In the genomic region with DNA sequence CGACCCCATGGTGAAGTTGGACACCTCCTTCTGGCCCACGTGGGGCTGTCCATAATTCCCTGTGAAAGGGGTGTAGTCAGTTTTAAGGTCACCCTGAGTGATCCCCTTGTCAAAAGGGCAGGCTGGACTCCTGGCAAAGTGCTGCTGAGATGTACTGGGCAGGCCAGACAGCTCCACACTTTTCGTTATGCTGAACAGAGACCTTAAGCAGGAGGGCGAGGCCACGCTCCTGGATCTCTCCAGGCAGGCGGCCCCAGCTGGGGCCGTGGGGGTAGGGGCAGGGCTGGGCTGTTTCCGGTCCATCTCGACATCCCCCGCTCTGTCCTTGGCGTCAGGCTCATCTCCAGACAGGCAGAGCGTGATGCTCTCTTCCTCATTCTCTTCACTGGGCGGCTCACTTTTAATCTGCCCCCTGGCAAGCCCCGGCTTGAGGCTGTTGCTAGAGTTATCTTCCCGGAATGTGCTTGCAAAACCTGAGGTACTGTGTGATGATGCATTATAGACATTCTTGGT, we compare ENCODE assay signal across 13 cellular contexts. TPM values are rescaled to one million over a fixed set of nuclear protein-coding genes. Genes with fewer than 3 reads are reported as not detected.
DNase-seq lines count a peak whose midpoint lies in the region; ATAC-seq and TF ChIP-seq lines count a peak whose summit lies in the region.
"Had no signal": no experiment of that assay in that cellular context is flagged by ENCODE, and none has a peak within 500 bp of the region (broad histone marks: within the 10 kb centered on the region; RNA-seq: fewer than 3 reads in every experiment).

No MANE protein-coding gene starts in this region.

- intact Hi-C loops in ovary (cut with DNase I), result loop anchor here in 1 of 4 donors (10.0 kb wide), 1 partner anchor 454 kb away; no protein-coding TSS in a partner anchor
- intact Hi-C loops in tibial artery (cut with DNase I; ENCODE audit: low total_unique reads), result no loop called here

- H3K9me3 ChIP-seq in ovary (no peaks in the 10 kb centered on the region), tibial artery (no peaks in the 10 kb centered on the region)

- no peaks in the 10 kb centered on the region for H3K9me2 ChIP-seq in GM23338 (ENCODE audit: insufficient read depth)

- H3K27ac Mint-ChIP-seq in GM23338, result no peak overlapping the region
- H3K27ac Mint-ChIP-seq: dendritic cell treated with granulocyte-macrophage colony-stimulating factor and Interleukin-4, amounts not matched to agents 40 ng/mL and 50 ng/mL, for 4 days had no signal

- H3K36me3 Mint-ChIP-seq in GM23338 (ENCODE audit: low read depth), result no peaks in the 10 kb centered on the region; the same call in 2 of the 3 replicates

- DNase-seq in GM23338 (ENCODE audit: low spot score) (no peak), RWPE1 (ENCODE audit: low spot score) (peak; percentile 91), choroid plexus epithelial cell (ENCODE audit: low read depth) (peak; percentile 62), ovary (peak; percentile 47 to 78 (median 65)), tibial artery (no peak), NCI-H2227 treated with DMSO at 0.1 percent for 48 hours (lab: John Stamatoyannopoulos, UW) (no peak)
- DNase-seq in activated CD8-positive, alpha-beta memory T cell treated with anti-CD3 and anti-CD28 coated beads, Interleukin-2, amount 50 U/mL, for 4 hours, result no peak
- DNase-seq: NCI-H510A treated with DMSO at 0.1 percent for 48 hours, T-helper 1 cell had no signal

- H3K27me3 Mint-ChIP-seq in GM23338 (ENCODE audit: insufficient read depth, low read depth, poor library complexity), result peaks cover 7% of the 10 kb centered on the region
- H3K27me3 Mint-ChIP-seq: dendritic cell treated with granulocyte-macrophage colony-stimulating factor and Interleukin-4, amounts not matched to agents 40 ng/mL and 50 ng/mL, for 4 days had no signal

- CTCF ChIA-PET in RWPE1 (lab: Yijun Ruan, JAX), result interaction anchor here (1.1 kb wide), 1 partner anchor 524 kb away, joined by 3 read pairs; no protein-coding TSS in a partner anchor

- no peak overlapping the region for H3K4me3 ChIP-seq in GM23338
- no peak overlapping the region for H3K4me3 ChIP-seq in choroid plexus epithelial cell (ENCODE audit: low read depth, low read length)
- no peak overlapping the region for H3K4me3 ChIP-seq in ovary
- H3K4me3 ChIP-seq in tibial artery, result no peak overlapping the region

- peaks cover 6% of the 10 kb centered on the region; the same call in 2 of the 3 replicates for H3K4me1 Mint-ChIP-seq in GM23338

- TF ChIP-seq CTCF in GM23338 (conservative IDR thresholded peaks at IDR 0.05; ENCODE audit: low read depth in 2 of 2) (no peak), RWPE1 (conservative IDR thresholded peaks at IDR 0.05; ENCODE audit: low read depth) (no peak), choroid plexus epithelial cell (conservative IDR thresholded peaks at IDR 0.05; ENCODE audit: low read depth, low read length) (no peak), ovary (IDR thresholded peaks at IDR 0.05) (no peak), tibial artery (IDR thresholded peaks at IDR 0.05) (no peak)

- no peak for TF ChIP-seq EP300 in ovary (IDR thresholded peaks at IDR 0.05)

- H3K27me3 ChIP-seq in GM23338 (ENCODE audit: insufficient read depth) (no peaks in the 10 kb centered on the region), ovary (no peaks in the 10 kb centered on the region), tibial artery (no peaks in the 10 kb centered on the region)

- no peaks in the 10 kb centered on the region for H3K9me3 Mint-ChIP-seq in GM23338
- H3K9me3 Mint-ChIP-seq: dendritic cell treated with granulocyte-macrophage colony-stimulating factor and Interleukin-4, amounts not matched to agents 40 ng/mL and 50 ng/mL, for 4 days had no signal

- no peak for TF ChIP-seq POLR2A in ovary (IDR thresholded peaks at IDR 0.05)

- H4K20me1 ChIP-seq in GM23338 (replicated peaks; ENCODE audit: insufficient read depth), result no peaks in the 10 kb centered on the region

- WGBS in ovary, 3 donors, result 26 to 59% (median 27%) methylated on average over 13 to 15 of the region's 15 CpGs

- no peaks in the 10 kb centered on the region for H3K79me2 ChIP-seq in GM23338 (replicated peaks; ENCODE audit: insufficient read depth)

- no peak overlapping the region for H3K27ac ChIP-seq in GM23338 (ENCODE audit: low read depth)
- peak overlapping the region; percentile 95 for H3K27ac ChIP-seq in RWPE1
- H3K27ac ChIP-seq in ovary, result peak overlapping the region in 1 of 2 donors; percentile 44
- no peak overlapping the region for H3K27ac ChIP-seq in tibial artery

- no peaks in the 10 kb centered on the region for H3F3A ChIP-seq in GM23338 (replicated peaks; ENCODE audit: low read depth)

- POLR2A ChIA-PET in RWPE1 (lab: Yijun Ruan, JAX; ENCODE audit: low non-redundant PET), result no interaction called here

- ATAC-seq in GM23338 (peak; percentile 31), HG03135 (IDR thresholded peaks at IDR 0.05; ENCODE audit: unreplicated experiment) (no peak)

- H3K4me3 Mint-ChIP-seq in GM23338, result no peak overlapping the region
- H3K4me3 Mint-ChIP-seq: dendritic cell treated with granulocyte-macrophage colony-stimulating factor and Interleukin-4, amounts not matched to agents 40 ng/mL and 50 ng/mL, for 4 days had no signal

- no peaks in the 10 kb centered on the region for H3K36me3 ChIP-seq in GM23338 (ENCODE audit: insufficient read depth)
- H3K36me3 ChIP-seq in ovary, result no peaks in the 10 kb centered on the region
- H3K36me3 ChIP-seq in tibial artery, result peaks cover 0 to 29% (median 11%) of the 10 kb centered on the region in 3 donors

- H3K4me2 ChIP-seq in GM23338, result no peak overlapping the region

- H3K4me1 ChIP-seq in GM23338 (ENCODE audit: insufficient read depth) (no peaks in the 10 kb centered on the region), ovary (ENCODE audit: insufficient read depth) (no peaks in the 10 kb centered on the region), tibial artery (no peaks in the 10 kb centered on the region)

- H2AFZ ChIP-seq in GM23338, result no peak overlapping the region

TF ChIP-seq in GM23338, 12 proteins besides CTCF, POLR2A, EP300 and RAD21 (continues in another document):
- no peak for TF ChIP-seq NANOG (IDR thresholded peaks at IDR 0.05; ENCODE audit: borderline replicate concordance)
- no peak for TF ChIP-seq EZH2 (IDR thresholded peaks at IDR 0.05; ENCODE audit: low read depth, unreplicated experiment)
- TF ChIP-seq, protein P1, sequence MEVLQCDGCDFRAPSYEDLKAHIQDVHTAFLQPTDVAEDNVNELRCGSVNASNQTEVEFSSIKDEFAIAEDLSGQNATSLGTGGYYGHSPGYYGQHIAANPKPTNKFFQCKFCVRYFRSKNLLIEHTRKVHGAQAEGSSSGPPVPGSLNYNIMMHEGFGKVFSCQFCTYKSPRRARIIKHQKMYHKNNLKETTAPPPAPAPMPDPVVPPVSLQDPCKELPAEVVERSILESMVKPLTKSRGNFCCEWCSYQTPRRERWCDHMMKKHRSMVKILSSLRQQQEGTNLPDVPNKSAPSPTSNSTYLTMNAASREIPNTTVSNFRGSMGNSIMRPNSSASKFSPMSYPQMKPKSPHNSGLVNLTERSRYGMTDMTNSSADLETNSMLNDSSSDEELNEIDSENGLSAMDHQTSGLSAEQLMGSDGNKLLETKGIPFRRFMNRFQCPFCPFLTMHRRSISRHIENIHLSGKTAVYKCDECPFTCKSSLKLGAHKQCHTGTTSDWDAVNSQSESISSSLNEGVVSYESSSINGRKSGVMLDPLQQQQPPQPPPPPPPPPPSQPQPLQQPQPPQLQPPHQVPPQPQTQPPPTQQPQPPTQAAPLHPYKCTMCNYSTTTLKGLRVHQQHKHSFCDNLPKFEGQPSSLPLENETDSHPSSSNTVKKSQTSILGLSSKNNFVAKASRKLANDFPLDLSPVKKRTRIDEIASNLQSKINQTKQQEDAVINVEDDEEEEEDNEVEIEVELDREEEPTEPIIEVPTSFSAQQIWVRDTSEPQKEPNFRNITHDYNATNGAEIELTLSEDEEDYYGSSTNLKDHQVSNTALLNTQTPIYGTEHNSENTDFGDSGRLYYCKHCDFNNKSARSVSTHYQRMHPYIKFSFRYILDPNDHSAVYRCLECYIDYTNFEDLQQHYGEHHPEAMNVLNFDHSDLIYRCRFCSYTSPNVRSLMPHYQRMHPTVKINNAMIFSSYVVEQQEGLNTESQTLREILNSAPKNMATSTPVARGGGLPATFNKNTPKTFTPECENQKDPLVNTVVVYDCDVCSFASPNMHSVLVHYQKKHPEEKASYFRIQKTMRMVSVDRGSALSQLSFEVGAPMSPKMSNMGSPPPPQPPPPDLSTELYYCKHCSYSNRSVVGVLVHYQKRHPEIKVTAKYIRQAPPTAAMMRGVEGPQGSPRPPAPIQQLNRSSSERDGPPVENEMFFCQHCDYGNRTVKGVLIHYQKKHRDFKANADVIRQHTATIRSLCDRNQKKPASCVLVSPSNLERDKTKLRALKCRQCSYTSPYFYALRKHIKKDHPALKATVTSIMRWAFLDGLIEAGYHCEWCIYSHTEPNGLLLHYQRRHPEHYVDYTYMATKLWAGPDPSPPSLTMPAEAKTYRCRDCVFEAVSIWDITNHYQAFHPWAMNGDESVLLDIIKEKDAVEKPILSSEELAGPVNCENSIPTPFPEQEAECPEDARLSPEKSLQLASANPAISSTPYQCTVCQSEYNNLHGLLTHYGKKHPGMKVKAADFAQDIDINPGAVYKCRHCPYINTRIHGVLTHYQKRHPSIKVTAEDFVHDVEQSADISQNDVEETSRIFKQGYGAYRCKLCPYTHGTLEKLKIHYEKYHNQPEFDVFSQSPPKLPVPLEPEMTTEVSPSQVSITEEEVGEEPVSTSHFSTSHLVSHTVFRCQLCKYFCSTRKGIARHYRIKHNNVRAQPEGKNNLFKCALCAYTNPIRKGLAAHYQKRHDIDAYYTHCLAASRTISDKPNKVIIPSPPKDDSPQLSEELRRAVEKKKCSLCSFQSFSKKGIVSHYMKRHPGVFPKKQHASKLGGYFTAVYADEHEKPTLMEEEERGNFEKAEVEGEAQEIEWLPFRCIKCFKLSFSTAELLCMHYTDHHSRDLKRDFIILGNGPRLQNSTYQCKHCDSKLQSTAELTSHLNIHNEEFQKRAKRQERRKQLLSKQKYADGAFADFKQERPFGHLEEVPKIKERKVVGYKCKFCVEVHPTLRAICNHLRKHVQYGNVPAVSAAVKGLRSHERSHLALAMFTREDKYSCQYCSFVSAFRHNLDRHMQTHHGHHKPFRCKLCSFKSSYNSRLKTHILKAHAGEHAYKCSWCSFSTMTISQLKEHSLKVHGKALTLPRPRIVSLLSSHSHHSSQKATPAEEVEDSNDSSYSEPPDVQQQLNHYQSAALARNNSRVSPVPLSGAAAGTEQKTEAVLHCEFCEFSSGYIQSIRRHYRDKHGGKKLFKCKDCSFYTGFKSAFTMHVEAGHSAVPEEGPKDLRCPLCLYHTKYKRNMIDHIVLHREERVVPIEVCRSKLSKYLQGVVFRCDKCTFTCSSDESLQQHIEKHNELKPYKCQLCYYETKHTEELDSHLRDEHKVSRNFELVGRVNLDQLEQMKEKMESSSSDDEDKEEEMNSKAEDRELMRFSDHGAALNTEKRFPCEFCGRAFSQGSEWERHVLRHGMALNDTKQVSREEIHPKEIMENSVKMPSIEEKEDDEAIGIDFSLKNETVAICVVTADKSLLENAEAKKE (CRISPR knock-in tag; IDR thresholded peaks at IDR 0.05), result no peak
- TF ChIP-seq JUNB (IDR thresholded peaks at IDR 0.05; ENCODE audit: unreplicated experiment), result no peak

RNA-seq across cellular contexts. Expression of a gene that starts 56.7 kb away (rescaled TPM):
- total RNA-seq in GM23338 (2014; rRNA removed; shearing (Covaris generic)), result not detected in 2 replicates
- polyA plus RNA-seq in GM23338 (2016; fragmentation: Nextera tagmentation; extraction: Ambion mirVana) (not detected in 2 replicates), ovary (not detected)
- not detected for total RNA-seq in ovary
- total RNA-seq: glomerular endothelial cell, lung microvascular endothelial cell had no signal

Comparison
In these comparisons a context has a peak if more than half of its experiments do, and no peak if none do; other contexts are left out.
1. DNase-seq: peak in RWPE1 (single experiment), choroid plexus epithelial cell (single experiment) and ovary (5 of 5); none in GM23338 (single experiment), activated CD8-positive, alpha-beta memory T cell treated with anti-CD3 and anti-CD28 coated beads, Interleukin-2, amount 50 U/mL, for 4 hours (single experiment), tibial artery (0 of 2) and NCI-H2227 treated with DMSO at 0.1 percent for 48 hours (single experiment).